30 cellular contexts compared by ENCODE assay signal in the genomic region with DNA sequence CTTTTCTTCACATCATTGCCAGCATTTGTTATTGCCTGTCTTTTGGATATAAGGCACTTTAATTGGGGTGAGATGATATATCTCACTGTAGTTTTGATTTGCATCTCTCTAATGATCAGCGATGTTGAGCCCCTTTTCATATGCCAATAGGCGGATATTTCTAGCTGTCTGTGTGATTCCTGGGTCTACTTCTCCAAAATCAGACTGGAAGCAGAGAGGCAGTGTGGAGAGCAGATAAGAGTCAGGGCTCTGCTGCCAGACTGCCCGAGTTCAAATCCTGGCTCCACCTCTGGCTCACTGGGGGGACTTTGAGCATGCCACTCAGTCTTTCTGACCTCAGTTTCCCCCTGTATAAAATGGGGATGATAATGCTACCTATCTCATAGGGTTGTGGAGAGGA. TPM values are rescaled to one million over a fixed set of nuclear protein-coding genes. Genes with fewer than 3 reads are reported as not detected.
"Had no signal": no experiment of that assay in that cellular context is flagged by ENCODE, and none has a peak within 500 bp of the region (broad histone marks: within the 10 kb centered on the region; RNA-seq: fewer than 3 reads in every experiment).

No MANE protein-coding gene starts in this region.

- H3K9me3 Mint-ChIP-seq: activated CD4-positive, alpha-beta T cell treated with anti-CD3 and anti-CD28 coated beads, Interleukin-2, amount 10 ng/mL, durations not matched to agents 24 days and 14 days; activated CD8-positive, alpha-beta T cell treated with anti-CD3 and anti-CD28 coated beads for 36 hours; activated naive CD4-positive, alpha-beta T cell treated with anti-CD3 and anti-CD28 coated beads for 36 hours; activated naive CD4-positive, alpha-beta T cell treated with anti-CD3 and anti-CD28 coated beads, Interleukin-2, amount 50 U/mL, for 72 hours had no signal

- H3K27me3 Mint-ChIP-seq: activated CD8-positive, alpha-beta T cell treated with anti-CD3 and anti-CD28 coated beads for 36 hours had no signal

- ATAC-seq: activated CD8-positive, alpha-beta T cell treated with anti-CD3 and anti-CD28 coated beads for 36 hours; activated naive CD4-positive, alpha-beta T cell treated with anti-CD3 and anti-CD28 coated beads, Interleukin-2, amount 50 U/mL, for 72 hours; body of pancreas had no signal

- H3K36me3 Mint-ChIP-seq: activated naive CD4-positive, alpha-beta T cell treated with anti-CD3 and anti-CD28 coated beads, Interleukin-2, amount 50 U/mL, for 72 hours had no signal

- H3K27ac Mint-ChIP-seq: activated CD4-positive, alpha-beta T cell treated with anti-CD3 and anti-CD28 coated beads, Interleukin-2, amount 10 ng/mL, durations not matched to agents 24 days and 14 days; activated CD8-positive, alpha-beta T cell treated with anti-CD3 and anti-CD28 coated beads for 36 hours; activated naive CD4-positive, alpha-beta T cell treated with anti-CD3 and anti-CD28 coated beads for 36 hours; activated naive CD4-positive, alpha-beta T cell treated with anti-CD3 and anti-CD28 coated beads, Interleukin-2, amount 50 U/mL, for 72 hours had no signal

- H3K36me3 ChIP-seq: adrenal gland, breast epithelium had no signal

- H3K27ac ChIP-seq: adrenal gland, body of pancreas, breast epithelium, coronary artery had no signal

- H3K4me1 ChIP-seq: adrenal gland, body of pancreas, breast epithelium had no signal

- H3K27me3 ChIP-seq: adrenal gland, body of pancreas, breast epithelium had no signal

- H3K4me3 ChIP-seq: adrenal gland, body of pancreas, breast epithelium, coronary artery had no signal

- H3K9me3 ChIP-seq: adrenal gland, body of pancreas, breast epithelium had no signal

- H3K4me3 Mint-ChIP-seq: activated CD4-positive, alpha-beta T cell treated with anti-CD3 and anti-CD28 coated beads, Interleukin-2, amount 10 ng/mL, durations not matched to agents 24 days and 14 days; activated CD8-positive, alpha-beta T cell treated with anti-CD3 and anti-CD28 coated beads for 36 hours; activated naive CD4-positive, alpha-beta T cell treated with anti-CD3 and anti-CD28 coated beads for 36 hours had no signal

- DNase-seq: activated CD4-positive, alpha-beta T cell treated with anti-CD3 and anti-CD28 coated beads, Interleukin-2, amount 10 ng/mL, durations not matched to agents 24 days and 14 days; activated CD4-positive, alpha-beta T cell treated with anti-CD3 and anti-CD28 coated beads, Interleukin-2, amount 50 U/mL, for 4 hours; activated CD8-positive, alpha-beta T cell treated with anti-CD3 and anti-CD28 coated beads for 36 hours; activated gamma-delta T cell treated with Interleukin-2 at 50 U/mL for 16 hours; activated naive CD4-positive, alpha-beta T cell treated with anti-CD3 and anti-CD28 coated beads for 36 hours; activated T-cell treated with anti-CD3 and anti-CD28 coated beads, Interleukin-2, amount 50 U/mL, for 1 hour; adrenal gland; body of pancreas; Karpas-422; NCI-H1105; NCI-H1417 treated with DMSO at 0.1 percent for 48 hours; NCI-H187 treated with DMSO at 0.1 percent for 48 hours; NCI-H2081; NCI-H2171 treated with DMSO at 0.1 percent for 48 hours; NCI-H2227 treated with DMSO at 0.1 percent for 48 hours; NCI-H446; NCI-H510A treated with DMSO at 0.1 percent for 48 hours; NK-92 treated with Interleukin-12 subunit alpha and Interleukin-12 subunit beta, amount 100 ng/mL, for 24 hours; Right ventricle myocardium superior; T1000 had no signal

- FAIRE-seq: astrocyte had no signal

RNA-seq across cellular contexts. Expression of a gene that starts 24.0 kb away (rescaled TPM):
- total RNA-seq: activated CD4-positive, alpha-beta T cell treated with anti-CD3 and anti-CD28 coated beads, Interleukin-2, amount 10 ng/mL, durations not matched to agents 24 days and 14 days; activated CD8-positive, alpha-beta memory T cell treated with anti-CD3 and anti-CD28 coated beads for 36 hours; activated CD8-positive, alpha-beta T cell treated with anti-CD3 and anti-CD28 coated beads for 36 hours; activated naive CD4-positive, alpha-beta T cell treated with anti-CD3 and anti-CD28 coated beads for 36 hours; adrenal gland; astrocyte; body of pancreas; breast epithelium; cardiac septum; MCF 10A; OCI-LY7; Right ventricle myocardium superior; T-helper 1 cell treated with Interleukin-12 subunit alpha and Interleukin-12 subunit beta and Interleukin-4 antibody, amounts not matched to agents 30 ng/mL and 1 ng/mL, for 36 hours; T-helper 2 cell treated with Interferon-gamma antibody and Interleukin-4, amounts not matched to agents 100 ng/mL and 5 ng/mL, for 36 hours had no signal
- polyA plus RNA-seq: adrenal gland had no signal

RNA-seq across cellular contexts. Expression of a gene that starts 27.8 kb away (rescaled TPM):
- total RNA-seq: T-helper 1 cell treated with Interleukin-12 subunit alpha and Interleukin-12 subunit beta and Interleukin-4 antibody, amounts not matched to agents 30 ng/mL and 1 ng/mL, for 36 hours had no signal
